ENCODE assay signal across 1 cellular context in genomic region chr5:144156767-144157171, GRCh38.
TF ChIP-seq lines count a peak whose summit lies in the region.

No MANE protein-coding gene starts in this region.

TF ChIP-seq in HEK293, 187 proteins besides CTCF, POLR2A, EP300 and RAD21 (continued from another document):
- TF ChIP-seq KLF10 (tag by site-specific recombination; IDR thresholded peaks at IDR 0.05) (0 out of 2 replicates have a peak, but pooled peaks have one; percentile 34), ZNF174 (tag by site-specific recombination; IDR thresholded peaks at IDR 0.05) (no peak), ZNF830 (tag by site-specific recombination; IDR thresholded peaks at IDR 0.05; ENCODE audit: low read depth) (no peak), BCL11A (tag by site-specific recombination; IDR thresholded peaks at IDR 0.05; ENCODE audit: low read depth) (no peak), FEZF1 (tag by site-specific recombination; IDR thresholded peaks at IDR 0.05) (0 out of 2 replicates have a peak, but pooled peaks have one; percentile 13), ATF2 (tag by site-specific recombination; IDR thresholded peaks at IDR 0.05; ENCODE audit: low read depth) (peak; percentile 91)
